8 cellular contexts compared by ENCODE assay signal in the genomic region with DNA sequence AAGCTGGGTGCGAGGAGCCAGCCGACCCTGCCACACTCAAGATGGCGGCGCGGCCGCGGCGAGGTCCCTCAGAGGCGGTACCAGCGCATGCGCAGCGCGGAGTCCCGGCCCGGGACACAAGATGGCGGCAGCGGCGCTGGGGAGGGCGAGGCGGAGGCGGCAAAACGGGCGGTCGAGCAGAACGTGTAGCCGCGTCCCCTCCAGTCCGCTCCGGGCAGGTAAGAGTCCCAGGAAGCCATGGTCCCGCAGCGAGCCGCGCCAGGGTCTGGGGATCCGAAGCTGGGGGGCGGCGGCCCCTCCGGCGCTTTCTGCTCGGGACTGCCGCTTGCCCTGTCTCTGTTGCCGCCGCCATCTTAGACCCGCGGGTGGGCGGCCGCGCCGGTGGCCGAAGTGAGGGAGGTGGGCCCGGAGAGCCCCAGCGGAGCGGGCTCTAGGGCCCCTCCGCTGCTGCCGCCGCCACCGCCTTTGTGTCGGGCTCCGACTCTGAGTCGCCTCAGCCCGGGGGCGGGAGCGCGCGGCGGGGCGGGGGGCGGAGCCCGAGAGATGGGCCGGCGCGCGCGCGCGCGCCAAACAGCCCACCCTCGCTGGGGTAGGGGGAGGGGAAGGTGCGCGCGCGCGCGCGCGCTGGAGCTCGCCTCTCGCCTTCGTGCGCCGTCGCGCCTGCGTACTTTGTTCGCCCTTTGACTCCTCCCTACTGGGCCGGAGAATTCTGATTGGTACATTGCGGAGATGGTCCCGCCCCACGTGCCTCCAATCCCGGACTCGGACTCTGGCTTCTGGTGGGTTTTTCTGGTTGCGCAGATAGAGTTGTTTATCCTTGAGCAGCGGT. TPM values are rescaled to one million over a fixed set of nuclear protein-coding genes. Genes with fewer than 3 reads are reported as not detected.
DNase-seq lines count a peak whose midpoint lies in the region; ATAC-seq and TF ChIP-seq lines count a peak whose summit lies in the region.

A gene (plus strand): TSS at position 97 of the 829 bp plus-strand sequence. CDS start 4,317 bp downstream, outside the sequence.

- H3K9me3 ChIP-seq in ectodermal cell (ENCODE audit: control insufficient read depth, low read length) (no peaks in the 10 kb centered on the region), lung (ENCODE audit: control insufficient read depth in 2 of 2, insufficient read depth in 1 of 2, low read length in 1 of 2) (no peaks in the 10 kb centered on the region)

- H3K36me3 ChIP-seq in ectodermal cell (ENCODE audit: control insufficient read depth, insufficient read depth, low read length) (peaks cover 12% of the 10 kb centered on the region), lung (ENCODE audit: control insufficient read depth in 2 of 2, insufficient read depth in 2 of 2, low read length in 2 of 2) (peaks cover 7 to 24% of the 10 kb centered on the region in 2 donors)

- no peaks in the 10 kb centered on the region for H3K4me1 ChIP-seq in ectodermal cell (ENCODE audit: control insufficient read depth, insufficient read depth, low read length)
- peaks cover 0 to 2% of the 10 kb centered on the region in 2 donors for H3K4me1 ChIP-seq in lung (ENCODE audit: control insufficient read depth in 2 of 2, insufficient read depth in 2 of 2, low read length in 2 of 2)

- H3K27me3 ChIP-seq in ectodermal cell (ENCODE audit: control insufficient read depth, insufficient read depth, low read length, poor library complexity, severe bottlenecking): no peaks in the 10 kb centered on the region
- H3K27me3 ChIP-seq in lung (ENCODE audit: control insufficient read depth, insufficient read depth): no peaks in the 10 kb centered on the region

- 0% methylated on average over 102 of the region's 102 CpGs for WGBS in ectodermal cell, 2 experiments
- WGBS in lung, 2 donors: 0 to 1% methylated on average over 71 to 102 of the region's 102 CpGs

- ATAC-seq in lung (ENCODE audit: insufficient read depth, low FRiP score): peak; percentile 90

- DNase-seq in CMK (ENCODE audit: low read depth) (peak; percentile 96), GM20000 (ENCODE audit: low spot score) (peak; percentile 100), HS-5 (ENCODE audit: low read depth) (peak; percentile 99), NK-92 (lab: John Stamatoyannopoulos, UW; ENCODE audit: unreplicated experiment) (peak; percentile 69), lung (ENCODE audit: low spot score) (peak; percentile 97)
- DNase-seq in activated CD8-positive, alpha-beta memory T cell treated with anti-CD3 and anti-CD28 coated beads for 1 hour (ENCODE audit: extremely low read depth in 1 of 2, low read depth in 1 of 2): peak; percentile 97 to 99
- peak; percentile 97 to 98 (median 98) for DNase-seq in stimulated activated CD4-positive, alpha-beta T cell treated with anti-CD3 and anti-CD28 coated beads, TNF-alpha, amount 100 ng/mL, for 24 hours (ENCODE audit: low read depth in 3 of 3)

- H3K27ac ChIP-seq in ectodermal cell (ENCODE audit: insufficient read depth, low read depth, low read length, poor library complexity, severe bottlenecking) (peak within 1 kb of the TSS; percentile 100), lung (ENCODE audit: low read depth in 1 of 2, low read length in 1 of 2) (peak within 1 kb of the TSS; percentile 97 to 100)

- TF ChIP-seq CTCF in GM20000 (IDR thresholded peaks at IDR 0.05; ENCODE audit: extremely low read depth, missing control alignments): no peak
- no peak for TF ChIP-seq CTCF in lung (IDR thresholded peaks at IDR 0.05; ENCODE audit: control extremely low read depth, extremely low read depth)

- peak within 1 kb of the TSS; percentile 72 for H3K4me3 ChIP-seq in ectodermal cell (ENCODE audit: insufficient read depth, low read depth, low read length)
- peak within 1 kb of the TSS; percentile 57 for H3K4me3 ChIP-seq in lung

RNA-seq across cellular contexts. Expression of the gene that starts here (rescaled TPM):
- polyA plus RNA-seq in ectodermal cell (2013, experiment 1 of 4): 38.1 TPM
- 35.4 TPM for polyA plus RNA-seq in ectodermal cell (2013, experiment 2 of 4)
- polyA plus RNA-seq in ectodermal cell (2013, experiment 3 of 4): 34.6 TPM
- polyA plus RNA-seq in ectodermal cell (2013, experiment 4 of 4): 35.5 TPM
- total RNA-seq in lung: 10 to 100 TPM; 27.7 to 48.1 TPM
- 10 to 100 TPM; 28.4 to 35.6 TPM for polyA plus RNA-seq in lung

Comparison
In these comparisons a context has a peak if more than half of its experiments do, and no peak if none do; other contexts are left out.
1. Peak in every context shown above with its lines: DNase-seq, ATAC-seq, H3K4me3 ChIP-seq and H3K27ac ChIP-seq.